ENCODE assay signal across 18 cellular contexts in genomic region chr1:160005070-160005469, GRCh38. TPM values are rescaled to one million over a fixed set of nuclear protein-coding genes. Genes with fewer than 3 reads are reported as not detected.
"Had no signal": no experiment of that assay in that cellular context is flagged by ENCODE, and none has a peak within 500 bp of the region (broad histone marks: within the 10 kb centered on the region; RNA-seq: fewer than 3 reads in every experiment).

No MANE protein-coding gene starts in this region.

- H3K9me3 ChIP-seq: SJSA1 had no signal

- H3K36me3 ChIP-seq: SJSA1 had no signal

- H3K4me3 ChIP-seq: K562, SJSA1 had no signal

- H3K4me1 ChIP-seq: SJSA1 had no signal

- DNase-seq: activated CD4-positive, alpha-beta T cell treated with anti-CD3 and anti-CD28 coated beads for 4 hours; activated CD8-positive, alpha-beta memory T cell treated with anti-CD3 and anti-CD28 coated beads, Interleukin-2, amount 10 ng/mL, durations not matched to agents 7 days and 5 days; activated gamma-delta T cell; activated naive CD4-positive, alpha-beta T cell treated with anti-CD3 and anti-CD28 coated beads for 36 hours; activated T-cell treated with anti-CD3 and anti-CD28 coated beads, Interleukin-2, amount 50 U/mL, for 24 hours; amygdala; NCI-H1092; NCI-H1930; NCI-H510A; NCI-H526 treated with DMSO at 0.1 percent for 48 hours; PC-3; SHP77; SW 1271 had no signal

- H3K27ac ChIP-seq: SJSA1 had no signal

- ATAC-seq: activated CD4-positive, CD25-positive, alpha-beta regulatory T cell treated with anti-CD3 and anti-CD28 coated beads, Interleukin-2, amount 50 U/mL, for 24 hours; activated CD8-positive, alpha-beta memory T cell treated with anti-CD3 and anti-CD28 coated beads, Interleukin-2, amount 10 ng/mL, durations not matched to agents 7 days and 5 days; K562; PC-3; SK-N-SH treated with all-trans-retinoic acid at 6 μM for 48 hours had no signal

RNA-seq across cellular contexts. Expression of gene SLAMF9, which starts 51.0 kb away (rescaled TPM):
- total RNA-seq: activated CD8-positive, alpha-beta memory T cell treated with anti-CD3 and anti-CD28 coated beads, Interleukin-2, amount 10 ng/mL, durations not matched to agents 7 days and 5 days; activated naive CD4-positive, alpha-beta T cell treated with anti-CD3 and anti-CD28 coated beads for 36 hours; K562; SJSA1; T-helper 1 cell treated with Interleukin-12 subunit alpha and Interleukin-12 subunit beta and Interleukin-4 antibody, amounts not matched to agents 30 ng/mL and 1 ng/mL, for 36 hours had no signal

RNA-seq across cellular contexts. Expression of gene IGSF9, which starts 59.7 kb away (rescaled TPM):
- total RNA-seq: activated CD8-positive, alpha-beta memory T cell treated with anti-CD3 and anti-CD28 coated beads, Interleukin-2, amount 10 ng/mL, durations not matched to agents 7 days and 5 days; activated naive CD4-positive, alpha-beta T cell treated with anti-CD3 and anti-CD28 coated beads for 36 hours; T-helper 1 cell treated with Interleukin-12 subunit alpha and Interleukin-12 subunit beta and Interleukin-4 antibody, amounts not matched to agents 30 ng/mL and 1 ng/mL, for 36 hours had no signal
